26 cellular contexts compared by ENCODE assay signal in the genomic region with DNA sequence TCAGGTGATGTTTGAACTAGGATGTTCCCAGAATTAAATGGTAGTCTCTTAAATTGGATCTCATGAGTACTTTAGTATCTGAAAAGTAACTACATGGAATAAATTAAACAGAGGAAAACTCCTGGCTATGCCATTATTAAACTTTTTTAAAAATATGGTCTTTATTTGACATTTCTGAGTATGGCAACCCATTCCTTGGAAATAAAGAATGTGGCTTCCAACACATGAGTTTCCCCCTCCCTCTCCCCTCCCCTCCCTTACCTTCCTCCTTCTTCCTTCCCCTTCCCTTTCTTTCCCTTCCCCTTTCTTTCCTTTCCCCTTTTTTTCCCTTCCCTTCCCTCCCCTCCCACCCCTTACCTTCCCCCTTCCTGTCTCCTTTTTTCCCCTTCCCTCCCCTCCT.
"Had no signal": no experiment of that assay in that cellular context is flagged by ENCODE, and none has a peak within 500 bp of the region (broad histone marks: within the 10 kb centered on the region; RNA-seq: fewer than 3 reads in every experiment).

No MANE protein-coding gene starts in this region.

- H3K27me3 ChIP-seq: testis, thyroid gland, tibial nerve, transverse colon, upper lobe of left lung, uterus, vagina had no signal

- H3K27ac ChIP-seq: stomach, suprapubic skin, testis, thoracic aorta, thyroid gland, tibial artery, tibial nerve, transverse colon, upper lobe of left lung, upper lobe of right lung, uterus, vagina had no signal

- H3K9me3 ChIP-seq: stomach, suprapubic skin, testis, thoracic aorta, thyroid gland, tibial artery, tibial nerve, transverse colon, upper lobe of left lung, upper lobe of right lung, uterus, vagina had no signal

- H3K4me3 ChIP-seq: stomach, suprapubic skin, testis, thoracic aorta, thyroid gland, tibial artery, tibial nerve, transverse colon, upper lobe of left lung, upper lobe of right lung, uterus, vagina had no signal

- H3K4me1 ChIP-seq: stomach, suprapubic skin, testis, thyroid gland, tibial artery, tibial nerve, transverse colon, upper lobe of left lung, upper lobe of right lung, uterus, vagina had no signal

- H3K36me3 ChIP-seq: stomach, suprapubic skin, thoracic aorta, thyroid gland, tibial artery, tibial nerve, transverse colon, upper lobe of left lung, upper lobe of right lung, uterus, vagina had no signal

- FAIRE-seq: urothelium cell line had no signal

- DNase-seq: stimulated activated CD4-positive, alpha-beta T cell treated with anti-CD3 and anti-CD28 coated beads, Interleukin-2, amount 100 ng/mL, for 48 hours; stimulated activated CD4-positive, alpha-beta T cell treated with anti-CD3 and anti-CD28 coated beads, Interleukin-4, amount 100 ng/mL, for 1 hour; stimulated activated CD4-positive, alpha-beta T cell treated with anti-CD3 and anti-CD28 coated beads, Interleukin-4, amount 100 ng/mL, for 24 hours; stimulated activated CD4-positive, alpha-beta T cell treated with anti-CD3 and anti-CD28 coated beads, Interleukin-4, amount 100 ng/mL, for 4 hours; stimulated activated CD8-positive, alpha-beta memory T cell treated with anti-CD3 and anti-CD28 coated beads, Interleukin-4, amount 100 ng/mL, for 48 hours; stimulated activated naive B cell treated with anti-CD40 and anti-IgM and Interleukin-4, amounts not matched to agents 10 μg/mL and 1 μg/mL and 100 μg/mL, for 72 hours; stimulated activated naive CD4-positive, alpha-beta T cell; stimulated activated naive CD4-positive, alpha-beta T cell treated with Interleukin-2 at 50 U/mL for 16 hours; stimulated activated naive CD8-positive, alpha-beta T cell treated with anti-CD3 and anti-CD28 coated beads, Interleukin-15, amount 100 ng/mL, for 72 hours; stimulated activated naive CD8-positive, alpha-beta T cell treated with anti-CD3 and anti-CD28 coated beads, Interleukin-15, Interleukin-2, amounts not matched to agents 100 U/mL and 50 U/mL, for 24 hours; stomach; substantia nigra; testis; thyroid gland; tibial artery; transverse colon; upper lobe of left lung; upper lobe of right lung; uterus had no signal

- ATAC-seq: stimulated activated effector memory CD8-positive, alpha-beta T cell treated with anti-CD3 and anti-CD28 coated beads, Interleukin-12 subunit alpha, Interleukin-12 subunit beta, amount 100 ng/mL, for 72 hours; stimulated activated memory B cell treated with anti-CD40 and anti-IgM and Interleukin-4, amounts not matched to agents 10 μg/mL and 1 μg/mL and 100 μg/mL, for 72 hours; stimulated activated naive B cell treated with anti-CD40 and anti-IgM and Interleukin-4, amounts not matched to agents 10 μg/mL and 1 μg/mL and 100 μg/mL, for 72 hours; stimulated activated naive CD8-positive, alpha-beta T cell treated with anti-CD3 and anti-CD28 coated beads, Interleukin-15, amount 100 ng/mL, for 72 hours; stimulated activated naive CD8-positive, alpha-beta T cell treated with anti-CD3 and anti-CD28 coated beads, Interleukin-15, Interleukin-2, amounts not matched to agents 100 U/mL and 50 U/mL, for 24 hours; upper lobe of right lung had no signal
